In genomic region chrX:120476714-120477113, GRCh38 we compare ENCODE assay signal across 28 cellular contexts.
"Had no signal": no experiment of that assay in that cellular context is flagged by ENCODE, and none has a peak within 500 bp of the region (broad histone marks: within the 10 kb centered on the region; RNA-seq: fewer than 3 reads in every experiment).

No MANE protein-coding gene starts in this region.

- H3K4me3 Mint-ChIP-seq: stimulated activated effector memory CD8-positive, alpha-beta T cell treated with anti-CD3 and anti-CD28 coated beads, Interleukin-12 subunit alpha, Interleukin-12 subunit beta, amount 100 ng/mL, for 72 hours; stimulated activated memory B cell treated with anti-CD40 and anti-IgM and Interleukin-4, amounts not matched to agents 10 μg/mL and 1 μg/mL and 100 μg/mL, for 72 hours; stimulated activated naive B cell treated with anti-CD40 and anti-IgM and Interleukin-4, amounts not matched to agents 10 μg/mL and 1 μg/mL and 100 μg/mL, for 72 hours; stimulated activated naive CD8-positive, alpha-beta T cell treated with anti-CD3 and anti-CD28 coated beads, Interleukin-15, amount 100 ng/mL, for 72 hours; type B pancreatic cell had no signal

- H3K27me3 Mint-ChIP-seq: stimulated activated memory B cell treated with anti-CD40 and anti-IgM and Interleukin-4, amounts not matched to agents 10 μg/mL and 1 μg/mL and 100 μg/mL, for 72 hours; stimulated activated naive CD8-positive, alpha-beta T cell treated with anti-CD3 and anti-CD28 coated beads, Interleukin-15, amount 100 ng/mL, for 72 hours; type B pancreatic cell had no signal

- H3K4me1 Mint-ChIP-seq: stimulated activated effector memory CD8-positive, alpha-beta T cell treated with anti-CD3 and anti-CD28 coated beads, Interleukin-12 subunit alpha, Interleukin-12 subunit beta, amount 100 ng/mL, for 72 hours; stimulated activated memory B cell treated with anti-CD40 and anti-IgM and Interleukin-4, amounts not matched to agents 10 μg/mL and 1 μg/mL and 100 μg/mL, for 72 hours; stimulated activated naive B cell treated with anti-CD40 and anti-IgM and Interleukin-4, amounts not matched to agents 10 μg/mL and 1 μg/mL and 100 μg/mL, for 72 hours; stimulated activated naive CD8-positive, alpha-beta T cell treated with anti-CD3 and anti-CD28 coated beads, Interleukin-15, amount 100 ng/mL, for 72 hours had no signal

- H3K27me3 ChIP-seq: stomach, suprapubic skin, testis, thyroid gland, tibial artery, tibial nerve, transverse colon, upper lobe of left lung, upper lobe of right lung, uterus, vagina had no signal

- ATAC-seq: stimulated activated effector memory CD8-positive, alpha-beta T cell treated with anti-CD3 and anti-CD28 coated beads, Interleukin-12 subunit alpha, Interleukin-12 subunit beta, amount 100 ng/mL, for 72 hours; stimulated activated memory B cell treated with anti-CD40 and anti-IgM and Interleukin-4, amounts not matched to agents 10 μg/mL and 1 μg/mL and 100 μg/mL, for 72 hours; stimulated activated naive B cell treated with anti-CD40 and anti-IgM and Interleukin-4, amounts not matched to agents 10 μg/mL and 1 μg/mL and 100 μg/mL, for 72 hours; stimulated activated naive CD8-positive, alpha-beta T cell treated with anti-CD3 and anti-CD28 coated beads, Interleukin-15, amount 100 ng/mL, for 72 hours; upper lobe of right lung had no signal

- DNase-seq: stimulated activated CD4-positive, alpha-beta T cell treated with anti-CD3 and anti-CD28 coated beads, Interleukin-1b, Interleukin-23, amount 100 ng/mL, for 48 hours; stimulated activated CD4-positive, alpha-beta T cell treated with anti-CD3 and anti-CD28 coated beads, Interleukin-2, amount 100 ng/mL, for 24 hours; stimulated activated CD4-positive, alpha-beta T cell treated with anti-CD3 and anti-CD28 coated beads, Interleukin-2, amount 100 ng/mL, for 48 hours; stimulated activated CD4-positive, alpha-beta T cell treated with anti-CD3 and anti-CD28 coated beads, Interleukin-4, amount 100 ng/mL, for 1 hour; stimulated activated CD4-positive, alpha-beta T cell treated with anti-CD3 and anti-CD28 coated beads, Interleukin-4, amount 100 ng/mL, for 24 hours; stimulated activated CD4-positive, alpha-beta T cell treated with anti-CD3 and anti-CD28 coated beads, Interleukin-4, amount 100 ng/mL, for 4 hours; stimulated activated CD8-positive, alpha-beta memory T cell treated with anti-CD3 and anti-CD28 coated beads, Interleukin-4, amount 100 ng/mL, for 48 hours; stimulated activated naive B cell treated with anti-CD40 and anti-IgM and Interleukin-4, amounts not matched to agents 10 μg/mL and 1 μg/mL and 100 μg/mL, for 72 hours; stimulated activated naive CD4-positive, alpha-beta T cell; stimulated activated naive CD4-positive, alpha-beta T cell treated with Interleukin-2 at 50 U/mL for 16 hours; stimulated activated naive CD8-positive, alpha-beta T cell treated with anti-CD3 and anti-CD28 coated beads, Interleukin-15, amount 100 ng/mL, for 72 hours; stomach; substantia nigra; testis; thyroid gland; tibial artery; transverse colon; trophoblast cell; upper lobe of right lung; uterus had no signal

- H3K9me3 Mint-ChIP-seq: stimulated activated effector memory CD8-positive, alpha-beta T cell treated with anti-CD3 and anti-CD28 coated beads, Interleukin-12 subunit alpha, Interleukin-12 subunit beta, amount 100 ng/mL, for 72 hours; stimulated activated memory B cell treated with anti-CD40 and anti-IgM and Interleukin-4, amounts not matched to agents 10 μg/mL and 1 μg/mL and 100 μg/mL, for 72 hours; stimulated activated naive B cell treated with anti-CD40 and anti-IgM and Interleukin-4, amounts not matched to agents 10 μg/mL and 1 μg/mL and 100 μg/mL, for 72 hours; stimulated activated naive CD8-positive, alpha-beta T cell treated with anti-CD3 and anti-CD28 coated beads, Interleukin-15, amount 100 ng/mL, for 72 hours; type B pancreatic cell had no signal

- H3K27ac Mint-ChIP-seq: stimulated activated effector memory CD8-positive, alpha-beta T cell treated with anti-CD3 and anti-CD28 coated beads, Interleukin-12 subunit alpha, Interleukin-12 subunit beta, amount 100 ng/mL, for 72 hours; stimulated activated memory B cell treated with anti-CD40 and anti-IgM and Interleukin-4, amounts not matched to agents 10 μg/mL and 1 μg/mL and 100 μg/mL, for 72 hours; stimulated activated naive B cell treated with anti-CD40 and anti-IgM and Interleukin-4, amounts not matched to agents 10 μg/mL and 1 μg/mL and 100 μg/mL, for 72 hours; type B pancreatic cell had no signal

- H3K36me3 Mint-ChIP-seq: stimulated activated effector memory CD8-positive, alpha-beta T cell treated with anti-CD3 and anti-CD28 coated beads, Interleukin-12 subunit alpha, Interleukin-12 subunit beta, amount 100 ng/mL, for 72 hours; stimulated activated memory B cell treated with anti-CD40 and anti-IgM and Interleukin-4, amounts not matched to agents 10 μg/mL and 1 μg/mL and 100 μg/mL, for 72 hours; stimulated activated naive B cell treated with anti-CD40 and anti-IgM and Interleukin-4, amounts not matched to agents 10 μg/mL and 1 μg/mL and 100 μg/mL, for 72 hours; type B pancreatic cell had no signal

- H3K4me1 ChIP-seq: stomach, suprapubic skin, testis, thyroid gland, tibial artery, tibial nerve, transverse colon, upper lobe of left lung, upper lobe of right lung, uterus, vagina had no signal

- H3K9me3 ChIP-seq: stomach, suprapubic skin, testis, thoracic aorta, thyroid gland, tibial artery, tibial nerve, transverse colon, upper lobe of left lung, upper lobe of right lung, uterus, vagina had no signal

- H3K4me3 ChIP-seq: stomach, suprapubic skin, testis, thoracic aorta, thyroid gland, tibial artery, tibial nerve, transverse colon, upper lobe of left lung, upper lobe of right lung, uterus, vagina had no signal

- H3K36me3 ChIP-seq: stomach, suprapubic skin, thoracic aorta, thyroid gland, tibial artery, tibial nerve, transverse colon, upper lobe of left lung, upper lobe of right lung, uterus, vagina had no signal

- H3K27ac ChIP-seq: stomach, suprapubic skin, testis, thoracic aorta, thyroid gland, tibial artery, tibial nerve, transverse colon, upper lobe of left lung, upper lobe of right lung, uterus, vagina had no signal
